ENCODE assay signal across 34 cellular contexts in genomic region chr6:124233221-124233620, GRCh38.
"Had no signal": no experiment of that assay in that cellular context is flagged by ENCODE, and none has a peak within 500 bp of the region (broad histone marks: within the 10 kb centered on the region; RNA-seq: fewer than 3 reads in every experiment).

No MANE protein-coding gene starts in this region.

- H3K27me3 ChIP-seq: MG63 had no signal

- DNase-seq: Karpas-422, Kasumi-1, MG63, MM.1S, MV-4-11, NCI-H1048, NCI-H1092, NCI-H1092 treated with DMSO at 0.1 percent for 48 hours, NCI-H1105, NCI-H1105 treated with DMSO at 0.1 percent for 48 hours, NCI-H1417, NCI-H1417 treated with DMSO at 0.1 percent for 48 hours, NCI-H1436, NCI-H1436 treated with DMSO at 0.1 percent for 48 hours, NCI-H146, NCI-H1694, NCI-H1694 treated with DMSO at 0.1 percent for 48 hours, NCI-H187, NCI-H187 treated with DMSO at 0.1 percent for 48 hours, NCI-H1930, NCI-H2029, NCI-H2029 treated with DMSO at 0.1 percent for 48 hours, NCI-H2081, NCI-H2081 treated with DMSO at 0.1 percent for 48 hours, NCI-H2107, NCI-H2171, NCI-H2171 treated with DMSO at 0.1 percent for 48 hours, NCI-H226, NCI-H345, NCI-H446, NCI-H446 treated with DMSO at 0.1 percent for 48 hours, NCI-H510A, NCI-H510A treated with DMSO at 0.1 percent for 48 hours had no signal

- H3K4me3 ChIP-seq: MG63 had no signal

- H3K36me3 ChIP-seq: MG63 had no signal

- H3K27ac ChIP-seq: KMS-11 had no signal

- H3K9me3 ChIP-seq: MG63 had no signal
